18 cellular contexts compared by ENCODE assay signal in genomic region chr12:3683670-3684069, GRCh38.
DNase-seq lines count a peak whose midpoint lies in the region; ATAC-seq and TF ChIP-seq lines count a peak whose summit lies in the region.
"Had no signal": no experiment of that assay in that cellular context is flagged by ENCODE, and none has a peak within 500 bp of the region (broad histone marks: within the 10 kb centered on the region; RNA-seq: fewer than 3 reads in every experiment).

No MANE protein-coding gene starts in this region.

- no peaks in the 10 kb centered on the region for H3K9me3 Mint-ChIP-seq in CD8-positive, alpha-beta memory T cell
- no peaks in the 10 kb centered on the region for H3K9me3 Mint-ChIP-seq in HFFc6
- H3K9me3 Mint-ChIP-seq: immature natural killer cell had no signal

- CTCF ChIA-PET in CD8-positive, alpha-beta memory T cell (lab: Charles Lee) = interaction anchor here (1.6 kb wide), 1 partner anchor 19 kb away, joined by 3 read pairs; no protein-coding TSS in a partner anchor

- no peak overlapping the region for H3K4me3 ChIP-seq in CD8-positive, alpha-beta memory T cell (ENCODE audit: low read length)
- H3K4me3 ChIP-seq in choroid plexus epithelial cell (ENCODE audit: low read depth, low read length) = no peak overlapping the region
- H3K4me3 ChIP-seq: coronary artery had no signal

- peak overlapping the region in 5 of 8 donors; percentile 17 to 79 (median 38) for H3K27ac Mint-ChIP-seq in CD8-positive, alpha-beta memory T cell
- no peak overlapping the region for H3K27ac Mint-ChIP-seq in HFFc6
- H3K27ac Mint-ChIP-seq: activated naive CD8-positive, alpha-beta T cell had no signal

- no peak overlapping the region for H3K27ac ChIP-seq in CD8-positive, alpha-beta memory T cell (ENCODE audit: low read depth, low read length)
- H3K27ac ChIP-seq: coronary artery, HL-60, VCaP had no signal

- no peak for ATAC-seq in GM18858 (IDR thresholded peaks at IDR 0.05; ENCODE audit: unreplicated experiment)
- ATAC-seq: SK-N-SH treated with all-trans-retinoic acid at 6 μM for 48 hours had no signal

- TF ChIP-seq CTCF in HFFc6 (IDR thresholded peaks at IDR 0.05) = no peak
- TF ChIP-seq CTCF in choroid plexus epithelial cell (conservative IDR thresholded peaks at IDR 0.05; ENCODE audit: low read depth, low read length) = no peak

- H3K27me3 ChIP-seq in CD8-positive, alpha-beta memory T cell (ENCODE audit: insufficient read depth, low read length, poor library complexity, severe bottlenecking) = no peaks in the 10 kb centered on the region

- H3K36me3 Mint-ChIP-seq in CD8-positive, alpha-beta memory T cell = peaks cover 0 to 67% (median 15%) of the 10 kb centered on the region in 3 donors
- no peaks in the 10 kb centered on the region for H3K36me3 Mint-ChIP-seq in HFFc6 (ENCODE audit: low read depth)

- no peak for DNase-seq in CD8-positive, alpha-beta memory T cell
- DNase-seq in HFFc6 (peak; percentile 25), choroid plexus epithelial cell (ENCODE audit: low read depth) (peak; percentile 75), kidney tubule cell (ENCODE audit: low spot score) (peak; percentile 17), SKM-1 treated with dmso at 0.1 percent for 144 hours (lab: John Stamatoyannopoulos, UW; ENCODE audit: unreplicated experiment) (no peak)
- no peak for DNase-seq in stimulated activated CD4-positive, alpha-beta T cell treated with anti-CD3 and anti-CD28 coated beads, Interleukin-2, amount 100 ng/mL, for 48 hours
- DNase-seq: foreskin melanocyte; GDM1; immature natural killer cell; NCI-H2107; stimulated activated CD4-positive, alpha-beta T cell treated with anti-CD3 and anti-CD28 coated beads, Interleukin-4, amount 100 ng/mL, for 4 hours; stimulated activated naive CD4-positive, alpha-beta T cell had no signal

- no peaks in the 10 kb centered on the region for H3K4me1 ChIP-seq in CD8-positive, alpha-beta memory T cell (ENCODE audit: insufficient read depth, low read length)

- no peaks in the 10 kb centered on the region for H3K9me3 ChIP-seq in CD8-positive, alpha-beta memory T cell (ENCODE audit: low read length)

- POLR2A ChIA-PET in CD8-positive, alpha-beta memory T cell (lab: Charles Lee) = no interaction called here

- H3K4me3 Mint-ChIP-seq in CD8-positive, alpha-beta memory T cell = no peak overlapping the region
- H3K4me3 Mint-ChIP-seq in HFFc6 = no peak overlapping the region
- H3K4me3 Mint-ChIP-seq: activated naive CD8-positive, alpha-beta T cell; immature natural killer cell had no signal

- no peaks in the 10 kb centered on the region for H3K27me3 Mint-ChIP-seq in CD8-positive, alpha-beta memory T cell
- H3K27me3 Mint-ChIP-seq in HFFc6 (ENCODE audit: insufficient read depth) = peaks cover 18% of the 10 kb centered on the region
- H3K27me3 Mint-ChIP-seq: activated naive CD8-positive, alpha-beta T cell had no signal

- H3K4me1 Mint-ChIP-seq in CD8-positive, alpha-beta memory T cell = peaks cover 0 to 2% (median under 1%) of the 10 kb centered on the region in 3 donors
- no peaks in the 10 kb centered on the region for H3K4me1 Mint-ChIP-seq in HFFc6 (ENCODE audit: low read depth)

- H3K36me3 ChIP-seq in CD8-positive, alpha-beta memory T cell (ENCODE audit: insufficient read depth, low read length) = peaks cover 21% of the 10 kb centered on the region

Comparison
In these comparisons a context has a peak if more than half of its experiments do, and no peak if none do; other contexts are left out.
1. DNase-seq: peak in HFFc6 (single experiment), choroid plexus epithelial cell (single experiment) and kidney tubule cell (single experiment); none in CD8-positive, alpha-beta memory T cell (0 of 5), SKM-1 treated with dmso at 0.1 percent for 144 hours (single experiment) and stimulated activated CD4-positive, alpha-beta T cell treated with anti-CD3 and anti-CD28 coated beads, Interleukin-2, amount 100 ng/mL, for 48 hours (0 of 2).